In the genomic region with DNA sequence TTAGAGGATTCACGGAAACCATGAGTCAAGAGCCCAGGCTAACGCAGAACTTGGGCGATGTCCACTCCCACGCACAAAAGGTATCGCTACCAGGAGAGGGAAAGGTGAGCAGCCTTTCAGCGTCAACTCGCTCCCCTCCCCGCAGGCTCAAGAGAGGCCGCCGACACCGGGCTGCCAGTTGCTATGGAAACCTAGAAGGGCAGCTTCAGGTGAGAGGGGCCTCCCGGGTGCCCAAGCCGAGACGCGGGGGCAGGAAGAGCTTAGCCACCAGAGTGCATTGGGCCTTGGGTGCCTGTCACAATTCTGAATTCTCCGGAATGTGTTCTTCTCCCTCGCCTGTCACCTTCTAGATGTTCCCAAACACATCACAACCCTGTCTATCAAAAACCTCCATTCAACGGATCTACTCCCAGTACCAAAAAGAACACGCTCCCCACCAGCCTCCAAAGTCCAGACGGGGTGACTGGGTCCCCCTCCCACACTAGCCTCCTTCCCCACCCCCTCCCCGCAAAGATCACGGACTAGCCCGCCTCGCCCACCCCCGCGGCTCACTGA, we compare ENCODE assay signal across 8 cellular contexts. TPM values are rescaled to one million over a fixed set of nuclear protein-coding genes. Genes with fewer than 3 reads are reported as not detected.
DNase-seq lines count a peak whose midpoint lies in the region; ATAC-seq, FAIRE-seq and TF ChIP-seq lines count a peak whose summit lies in the region.

No MANE protein-coding gene starts in this region.

- peaks cover 6% of the 10 kb centered on the region; the same call in 1 of the 3 replicates for H3K4me1 ChIP-seq in A549
- peaks cover 0 to 4% of the 10 kb centered on the region in 2 donors for H3K4me1 ChIP-seq in breast epithelium

- peak; percentile 9 to 15; a peak in 4 of 6 replicates for ATAC-seq in A549
- peak; percentile 33 for ATAC-seq in GM19035 (IDR thresholded peaks at IDR 0.05; ENCODE audit: unreplicated experiment)
- ATAC-seq in GM19463 (IDR thresholded peaks at IDR 0.05; ENCODE audit: unreplicated experiment) = no peak

- no peaks in the 10 kb centered on the region for H3K36me3 ChIP-seq in breast epithelium

- TF ChIP-seq EP300 in A549 (IDR thresholded peaks at IDR 0.05) = no peak

- no peak for TF ChIP-seq CTCF in A549 (IDR thresholded peaks at IDR 0.05)
- no peak for TF ChIP-seq CTCF in breast epithelium (IDR thresholded peaks at IDR 0.05)

- intact Hi-C loops in breast epithelium (cut with DNase I; ENCODE audit: low total_unique reads) = no loop called here

- DNase-seq in A549 (ENCODE audit: low read depth in 1 of 2, low spot score in 1 of 2) = no peak
- DNase-seq in KBM-7 = peak; percentile 33
- peak; percentile 25 for DNase-seq in T-helper 22 cell (ENCODE audit: low read depth)
- DNase-seq in breast epithelium (ENCODE audit: low spot score in 2 of 2) = peak in 1 of 2 donors; percentile 22
- peak; percentile 57 for DNase-seq in kidney tubule cell (ENCODE audit: low spot score)
- peak; percentile 69 to 70 for DNase-seq in stimulated activated CD4-positive, alpha-beta T cell treated with anti-CD3 and anti-CD28 coated beads, Interleukin-2, amount 100 ng/mL, for 24 hours

- H3K4me3 ChIP-seq in A549 (peak overlapping the region; percentile 100), breast epithelium (peak overlapping the region; percentile 95 to 96 (median 96))

- CTCF ChIA-PET in A549 (lab: Yijun Ruan, JAX) = interaction anchor here (0.6 to 3.9 kb wide), 25 partner anchors 8 to 864 kb away, joined by 3 to 29 read pairs (median 4); partner anchors contain the start of genes SNIP1 and ZC3H12A

- no peaks in the 10 kb centered on the region for H3K27me3 ChIP-seq in breast epithelium

- TF ChIP-seq POLR2A in A549 (IDR thresholded peaks at IDR 0.05; ENCODE audit: low read length) (no peak), breast epithelium (IDR thresholded peaks at IDR 0.05) (no peak)

- in situ Hi-C loops in KBM-7 (cut with MboI; ENCODE audit: low pct_unique_long_range_greater_than_20kb, low sequenced_read_pairs) = no loop called here

- no peak for TF ChIP-seq RAD21 in A549 (conservative IDR thresholded peaks at IDR 0.05 in 1 of 2, IDR thresholded peaks at IDR 0.05 in 1 of 2)

- H3K27ac ChIP-seq in A549 (peak overlapping the region; percentile 98 to 99), breast epithelium (peak overlapping the region; percentile 94 to 98)

- H3K9me3 ChIP-seq in A549 (no peaks in the 10 kb centered on the region), breast epithelium (no peaks in the 10 kb centered on the region)

- WGBS in A549 (ENCODE audit: missing lambda C conversion rate) = 36% methylated on average over 15 of the region's 26 CpGs

- POLR2A ChIA-PET in A549 (lab: Yijun Ruan, JAX) = interaction anchor here (0.8 to 1.5 kb wide), 4 partner anchors 15 to 39 kb away, joined by 3 to 8 read pairs (median 6); partner anchors contain the start of gene ZC3H12A

- H3K4me2 ChIP-seq in A549 = peak overlapping the region; percentile 88

- FAIRE-seq in A549 (lab: Jason Lieb, UNC) = no peak

TF ChIP-seq in A549, 52 proteins besides CTCF, POLR2A, EP300 and RAD21:
- TF ChIP-seq RNF2 (IDR thresholded peaks at IDR 0.05; ENCODE audit: borderline replicate concordance, low read depth) (no peak), JUN (IDR thresholded peaks at IDR 0.05) (no peak), ESRRA (IDR thresholded peaks at IDR 0.05; ENCODE audit: borderline replicate concordance, low read length) (no peak), CBX8 (IDR thresholded peaks at IDR 0.05) (no peak), USF2 (IDR thresholded peaks at IDR 0.05) (no peak), RARB (CRISPR knock-in tag; IDR thresholded peaks at IDR 0.05) (no peak), NFE2L2 (conservative IDR thresholded peaks at IDR 0.05; ENCODE audit: low read length) (no peak), CHD4 (IDR thresholded peaks at IDR 0.05; ENCODE audit: borderline replicate concordance) (no peak)
- TF ChIP-seq, protein P1, sequence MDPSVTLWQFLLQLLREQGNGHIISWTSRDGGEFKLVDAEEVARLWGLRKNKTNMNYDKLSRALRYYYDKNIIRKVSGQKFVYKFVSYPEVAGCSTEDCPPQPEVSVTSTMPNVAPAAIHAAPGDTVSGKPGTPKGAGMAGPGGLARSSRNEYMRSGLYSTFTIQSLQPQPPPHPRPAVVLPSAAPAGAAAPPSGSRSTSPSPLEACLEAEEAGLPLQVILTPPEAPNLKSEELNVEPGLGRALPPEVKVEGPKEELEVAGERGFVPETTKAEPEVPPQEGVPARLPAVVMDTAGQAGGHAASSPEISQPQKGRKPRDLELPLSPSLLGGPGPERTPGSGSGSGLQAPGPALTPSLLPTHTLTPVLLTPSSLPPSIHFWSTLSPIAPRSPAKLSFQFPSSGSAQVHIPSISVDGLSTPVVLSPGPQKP (IDR thresholded peaks at IDR 0.05; ENCODE audit: low read depth, low read length) = no peak
TF ChIP-seq in A549: peak in this region for 0.

RNA-seq across cellular contexts. Expression of gene MEAF6, which starts 0.7 kb away (rescaled TPM):
- 45.4 and 47.2 TPM in 2 replicates for polyA plus RNA-seq in A549 (2011; rRNA removed)
- 19.4 and 20.5 TPM in 2 replicates for polyA plus RNA-seq in A549 (2012; cell fraction: cytosol; rRNA removed)
- 9.2 and 17.5 TPM in 2 replicates for polyA plus RNA-seq in A549 (2012; cell fraction: nucleus; rRNA removed)
- 38.5 to 42.5 TPM (median 39.4 TPM) in 3 replicates for polyA plus RNA-seq in A549 (2017; fragmentation: RNase III; extraction: RNeasy Plus Mini Kit Qiagen cat#74134 plus additional on column Dnase treatment)
- 9.9 and 11.4 TPM in 2 replicates for polyA minus RNA-seq in A549 (2011; rRNA and poly(A)+ RNA removed)
- 100 to 1,000 TPM in 1 of 3 donors, 10 to 100 TPM in 2; 78.2 to 140 (median 87.2) TPM for total RNA-seq in breast epithelium

RNA-seq across cellular contexts. Expression of gene ZC3H12A, which starts 39.5 kb away (rescaled TPM):
- polyA plus RNA-seq in A549 (2011; rRNA removed) (23.1 and 23.5 TPM in 2 replicates), A549 (2017; fragmentation: RNase III; extraction: RNeasy Plus Mini Kit Qiagen cat#74134 plus additional on column Dnase treatment) (11.6 to 16.3 TPM (median 14.7 TPM) in 3 replicates)
- 26.7 and 39.4 TPM in 2 replicates for polyA plus RNA-seq in A549 (2012; cell fraction: cytosol; rRNA removed)
- 101 and 103 TPM in 2 replicates for polyA plus RNA-seq in A549 (2012; cell fraction: nucleus; rRNA removed)
- polyA minus RNA-seq in A549 (2011; rRNA and poly(A)+ RNA removed) = 36.5 and 49.9 TPM in 2 replicates
- total RNA-seq in breast epithelium = 10 to 100 TPM in 2 of 3 donors, 1 to 10 TPM in 1; 5.8 to 82.8 (median 76.7) TPM

RNA-seq across cellular contexts. Expression of gene SNIP1, which starts 40.2 kb away (rescaled TPM):
- polyA plus RNA-seq in A549 (2011; rRNA removed) (7.8 and 9.0 TPM in 2 replicates), A549 (2017; fragmentation: RNase III; extraction: RNeasy Plus Mini Kit Qiagen cat#74134 plus additional on column Dnase treatment) (5.3 to 6.6 TPM (median 6.5 TPM) in 3 replicates)
- 6.2 and 7.9 TPM in 2 replicates for polyA plus RNA-seq in A549 (2012; cell fraction: cytosol; rRNA removed)
- 10.0 and 10.1 TPM in 2 replicates for polyA plus RNA-seq in A549 (2012; cell fraction: nucleus; rRNA removed)
- 9.9 and 10.2 TPM in 2 replicates for polyA minus RNA-seq in A549 (2011; rRNA and poly(A)+ RNA removed)
- total RNA-seq in breast epithelium = 10 to 100 TPM; 11.4 to 22.7 (median 14.7) TPM

RNA-seq across cellular contexts. Expression of gene DNALI1, which starts 42.9 kb away (rescaled TPM):
- polyA plus RNA-seq in A549 (2011; rRNA removed) (not detected in 2 replicates), A549 (2017; fragmentation: RNase III; extraction: RNeasy Plus Mini Kit Qiagen cat#74134 plus additional on column Dnase treatment) (not detected in 3 replicates)
- polyA plus RNA-seq in A549 (2012; cell fraction: cytosol; rRNA removed) = 0.08 TPM in 1 of 2 replicates, not detected in the other
- polyA plus RNA-seq in A549 (2012; cell fraction: nucleus; rRNA removed) = 0.01 TPM in 1 of 2 replicates, not detected in the other
- not detected in 2 replicates for polyA minus RNA-seq in A549 (2011; rRNA and poly(A)+ RNA removed)
- 10 to 100 TPM in 2 of 3 donors, 1 to 10 TPM in 1; 4.6 to 29.4 (median 20.6) TPM for total RNA-seq in breast epithelium

Comparison
In these comparisons a context has a peak if more than half of its experiments do, and no peak if none do; other contexts are left out.
1. DNase-seq: peak in KBM-7 (single experiment), T-helper 22 cell (single experiment), kidney tubule cell (single experiment) and stimulated activated CD4-positive, alpha-beta T cell treated with anti-CD3 and anti-CD28 coated beads, Interleukin-2, amount 100 ng/mL, for 24 hours (2 of 2); none in A549 (0 of 2).